ENCODE assay signal across 11 cellular contexts in the genomic region with DNA sequence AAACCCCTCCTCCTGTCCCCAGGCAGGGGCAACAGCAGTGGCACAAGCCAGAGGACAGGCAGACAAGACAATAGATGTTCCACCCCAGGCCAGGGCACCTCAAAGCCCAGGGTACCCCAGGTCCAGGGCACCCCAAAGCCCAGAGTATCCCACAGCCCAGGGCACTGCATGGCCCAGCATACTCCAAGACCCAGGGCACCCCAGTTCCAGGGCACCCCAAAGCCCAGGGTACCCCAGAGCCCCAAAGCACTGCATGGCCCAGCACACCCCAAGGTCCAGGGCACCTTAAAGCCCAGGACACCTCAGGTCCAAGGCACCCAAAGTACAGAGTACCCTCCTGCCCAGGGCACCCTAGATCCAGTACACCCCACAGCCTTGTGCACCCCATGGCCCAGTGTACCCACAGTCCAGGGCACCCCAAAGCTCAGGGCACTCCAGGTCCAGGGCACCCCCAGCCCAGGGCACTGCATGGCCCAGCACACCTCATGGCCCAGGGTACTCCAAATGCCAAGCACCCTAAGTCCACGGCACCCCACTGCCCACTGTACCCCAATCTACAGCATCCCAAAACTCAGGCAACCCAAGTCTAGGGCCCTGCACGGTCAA. TPM values are rescaled to one million over a fixed set of nuclear protein-coding genes. Genes with fewer than 3 reads are reported as not detected.
DNase-seq lines count a peak whose midpoint lies in the region; ATAC-seq and TF ChIP-seq lines count a peak whose summit lies in the region.
"Had no signal": no experiment of that assay in that cellular context is flagged by ENCODE, and none has a peak within 500 bp of the region (broad histone marks: within the 10 kb centered on the region; RNA-seq: fewer than 3 reads in every experiment).

No MANE protein-coding gene starts in this region.

- CTCF ChIA-PET in activated naive CD4-positive, alpha-beta T cell treated with anti-CD3 and anti-CD28 coated beads, Interleukin-2, amount 10 ng/mL, durations not matched to agents 7 days and 5 days (lab: Charles Lee), result no interaction called here
- CTCF ChIA-PET in activated naive CD4-positive, alpha-beta T cell treated with anti-CD3 and anti-CD28 coated beads for 36 hours (lab: Charles Lee), result no interaction called here
- CTCF ChIA-PET in RWPE1 (lab: Yijun Ruan, JAX) (no interaction called here), HEK293T (lab: Yijun Ruan, JAX) (interaction anchor here (1.5 kb wide), 1 partner anchor 72 kb away, joined by 4 read pairs; no protein-coding TSS in a partner anchor)

- H3K27ac Mint-ChIP-seq in activated naive CD4-positive, alpha-beta T cell treated with anti-CD3 and anti-CD28 coated beads, Interleukin-2, amount 10 ng/mL, durations not matched to agents 7 days and 5 days, result no peak overlapping the region
- H3K27ac Mint-ChIP-seq in activated naive CD4-positive, alpha-beta T cell treated with anti-CD3 and anti-CD28 coated beads for 36 hours, result no peak overlapping the region
- H3K27ac Mint-ChIP-seq: activated CD4-positive, alpha-beta memory T cell treated with anti-CD3 and anti-CD28 coated beads for 36 hours; naive thymus-derived CD8-positive, alpha-beta T cell had no signal

- peaks cover 36% of the 10 kb centered on the region for H3K27me3 Mint-ChIP-seq in activated naive CD4-positive, alpha-beta T cell treated with anti-CD3 and anti-CD28 coated beads, Interleukin-2, amount 10 ng/mL, durations not matched to agents 7 days and 5 days
- H3K27me3 Mint-ChIP-seq in activated naive CD4-positive, alpha-beta T cell treated with anti-CD3 and anti-CD28 coated beads for 36 hours (ENCODE audit: low read depth), result peaks cover 5% of the 10 kb centered on the region

- intact Hi-C loops in activated naive CD4-positive, alpha-beta T cell treated with anti-CD3 and anti-CD28 coated beads for 36 hours (cut with micrococcal nuclease), result no loop called here
- intact Hi-C loops in upper lobe of right lung (cut with DNase I), result no loop called here

- DNase-seq in activated naive CD4-positive, alpha-beta T cell treated with anti-CD3 and anti-CD28 coated beads, Interleukin-2, amount 10 ng/mL, durations not matched to agents 7 days and 5 days, result peak; percentile 41
- no peak for DNase-seq in activated naive CD4-positive, alpha-beta T cell treated with anti-CD3 and anti-CD28 coated beads for 36 hours
- DNase-seq in RWPE1 (ENCODE audit: low spot score) (no peak), left lobe of liver (ENCODE audit: low spot score) (no peak), upper lobe of right lung (no peak), HEK293T (ENCODE audit: extremely low spot score) (no peak), RPMI8226 (no peak), DMS114 treated with DMSO at 0.1 percent for 48 hours (lab: John Stamatoyannopoulos, UW; ENCODE audit: unreplicated experiment) (no peak)
- DNase-seq: activated CD4-positive, alpha-beta memory T cell treated with anti-CD3 and anti-CD28 coated beads for 36 hours; cortex of kidney had no signal

- H3K4me1 ChIP-seq in upper lobe of right lung, result no peaks in the 10 kb centered on the region

- H3K36me3 Mint-ChIP-seq in activated naive CD4-positive, alpha-beta T cell treated with anti-CD3 and anti-CD28 coated beads, Interleukin-2, amount 10 ng/mL, durations not matched to agents 7 days and 5 days, result no peaks in the 10 kb centered on the region
- H3K36me3 Mint-ChIP-seq in activated naive CD4-positive, alpha-beta T cell treated with anti-CD3 and anti-CD28 coated beads for 36 hours (ENCODE audit: low read depth), result no peaks in the 10 kb centered on the region
- H3K36me3 Mint-ChIP-seq: activated CD4-positive, alpha-beta memory T cell treated with anti-CD3 and anti-CD28 coated beads for 36 hours; naive thymus-derived CD8-positive, alpha-beta T cell had no signal

- H3K4me3 Mint-ChIP-seq in activated naive CD4-positive, alpha-beta T cell treated with anti-CD3 and anti-CD28 coated beads, Interleukin-2, amount 10 ng/mL, durations not matched to agents 7 days and 5 days, result no peak overlapping the region
- H3K4me3 Mint-ChIP-seq in activated naive CD4-positive, alpha-beta T cell treated with anti-CD3 and anti-CD28 coated beads for 36 hours, result no peak overlapping the region
- H3K4me3 Mint-ChIP-seq: activated CD4-positive, alpha-beta memory T cell treated with anti-CD3 and anti-CD28 coated beads for 36 hours; naive thymus-derived CD8-positive, alpha-beta T cell had no signal

- H3K36me3 ChIP-seq in upper lobe of right lung, result no peaks in the 10 kb centered on the region

- TF ChIP-seq CTCF in RWPE1 (conservative IDR thresholded peaks at IDR 0.05; ENCODE audit: low read depth), result no peak
- TF ChIP-seq CTCF in upper lobe of right lung (IDR thresholded peaks at IDR 0.05), result no peak

- H3K4me3 ChIP-seq in upper lobe of right lung, result no peak overlapping the region

- H3K4me1 Mint-ChIP-seq in activated naive CD4-positive, alpha-beta T cell treated with anti-CD3 and anti-CD28 coated beads, Interleukin-2, amount 10 ng/mL, durations not matched to agents 7 days and 5 days, result no peaks in the 10 kb centered on the region
- peaks cover 4% of the 10 kb centered on the region for H3K4me1 Mint-ChIP-seq in activated naive CD4-positive, alpha-beta T cell treated with anti-CD3 and anti-CD28 coated beads for 36 hours (ENCODE audit: low read depth)

- peak; percentile 37 for ATAC-seq in left lobe of liver
- ATAC-seq in upper lobe of right lung, result peak; percentile 51

- H3K9me3 ChIP-seq in upper lobe of right lung, result no peaks in the 10 kb centered on the region

- no peaks in the 10 kb centered on the region for H3K9me3 Mint-ChIP-seq in activated naive CD4-positive, alpha-beta T cell treated with anti-CD3 and anti-CD28 coated beads, Interleukin-2, amount 10 ng/mL, durations not matched to agents 7 days and 5 days
- H3K9me3 Mint-ChIP-seq in activated naive CD4-positive, alpha-beta T cell treated with anti-CD3 and anti-CD28 coated beads for 36 hours, result no peaks in the 10 kb centered on the region
- H3K9me3 Mint-ChIP-seq: activated CD4-positive, alpha-beta memory T cell treated with anti-CD3 and anti-CD28 coated beads for 36 hours; naive thymus-derived CD8-positive, alpha-beta T cell had no signal

- peaks cover 11% of the 10 kb centered on the region for H3K27me3 ChIP-seq in upper lobe of right lung

- peak overlapping the region; percentile 99 for H3K27ac ChIP-seq in RWPE1
- no peak overlapping the region for H3K27ac ChIP-seq in upper lobe of right lung

- POLR2A ChIA-PET in RWPE1 (lab: Yijun Ruan, JAX; ENCODE audit: low non-redundant PET), result no interaction called here
- POLR2A ChIA-PET in HEK293T (lab: Yijun Ruan, JAX), result no interaction called here

TF ChIP-seq in HEK293T, 16 proteins besides CTCF, POLR2A, EP300 and RAD21:
- TF ChIP-seq, protein P1, sequence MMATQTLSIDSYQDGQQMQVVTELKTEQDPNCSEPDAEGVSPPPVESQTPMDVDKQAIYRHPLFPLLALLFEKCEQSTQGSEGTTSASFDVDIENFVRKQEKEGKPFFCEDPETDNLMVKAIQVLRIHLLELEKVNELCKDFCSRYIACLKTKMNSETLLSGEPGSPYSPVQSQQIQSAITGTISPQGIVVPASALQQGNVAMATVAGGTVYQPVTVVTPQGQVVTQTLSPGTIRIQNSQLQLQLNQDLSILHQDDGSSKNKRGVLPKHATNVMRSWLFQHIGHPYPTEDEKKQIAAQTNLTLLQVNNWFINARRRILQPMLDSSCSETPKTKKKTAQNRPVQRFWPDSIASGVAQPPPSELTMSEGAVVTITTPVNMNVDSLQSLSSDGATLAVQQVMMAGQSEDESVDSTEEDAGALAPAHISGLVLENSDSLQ (IDR thresholded peaks at IDR 0.05), result no peak
- TF ChIP-seq SP1 (IDR thresholded peaks at IDR 0.05), result no peak
- TF ChIP-seq LEF1 (IDR thresholded peaks at IDR 0.05; ENCODE audit: borderline replicate concordance), result no peak
- TF ChIP-seq CTBP1 (IDR thresholded peaks at IDR 0.05; ENCODE audit: borderline replicate concordance), result no peak
- TF ChIP-seq L3MBTL2 (conservative IDR thresholded peaks at IDR 0.05), result no peak
- no peak for TF ChIP-seq BHLHE40 (IDR thresholded peaks at IDR 0.05; ENCODE audit: borderline replicate concordance)
- no peak for TF ChIP-seq FOXM1 (IDR thresholded peaks at IDR 0.05; ENCODE audit: borderline replicate concordance)
- TF ChIP-seq ARNT (IDR thresholded peaks at IDR 0.05), result no peak
- no peak for TF ChIP-seq ELF4 (IDR thresholded peaks at IDR 0.05)
- no peak for TF ChIP-seq HDGF (IDR thresholded peaks at IDR 0.05; ENCODE audit: borderline replicate concordance)
- no peak for TF ChIP-seq FOXA1 (IDR thresholded peaks at IDR 0.05)
- no peak for TF ChIP-seq FOXK2 (IDR thresholded peaks at IDR 0.05)
- TF ChIP-seq ZNF384 (IDR thresholded peaks at IDR 0.05), result no peak
- no peak for TF ChIP-seq TARDBP (IDR thresholded peaks at IDR 0.05)
- TF ChIP-seq SUZ12 (IDR thresholded peaks at IDR 0.05), result no peak
- no peak for TF ChIP-seq NFRKB (IDR thresholded peaks at IDR 0.05)

RNA-seq across cellular contexts. Expression of a gene that starts 6.1 kb away (rescaled TPM):
- total RNA-seq in activated naive CD4-positive, alpha-beta T cell treated with anti-CD3 and anti-CD28 coated beads for 36 hours, result 1 to 10 TPM; 2.9 to 3.6 TPM
- total RNA-seq in left lobe of liver (1.3 TPM), upper lobe of right lung (31.2 TPM)

RNA-seq across cellular contexts. Expression of a gene that starts 18.6 kb away (rescaled TPM):
- total RNA-seq in activated naive CD4-positive, alpha-beta T cell treated with anti-CD3 and anti-CD28 coated beads for 36 hours, result 10 to 100 TPM; 12.0 to 15.8 TPM
- total RNA-seq in left lobe of liver, result 11.5 TPM
- total RNA-seq in upper lobe of right lung, result 59.1 TPM
